ENCODE assay signal across 15 cellular contexts in genomic region chr1:22264464-22265330, GRCh38.
DNase-seq lines count a peak whose midpoint lies in the region; ATAC-seq and TF ChIP-seq lines count a peak whose summit lies in the region.
"Had no signal": no experiment of that assay in that cellular context is flagged by ENCODE, and none has a peak within 500 bp of the region (broad histone marks: within the 10 kb centered on the region; RNA-seq: fewer than 3 reads in every experiment).

No MANE protein-coding gene starts in this region.

- no peak for ATAC-seq in GM18520 (IDR thresholded peaks at IDR 0.05; ENCODE audit: unreplicated experiment)
- ATAC-seq in GM19397 (IDR thresholded peaks at IDR 0.05; ENCODE audit: unreplicated experiment): no peak
- no peak for ATAC-seq in GM18858 (IDR thresholded peaks at IDR 0.05; ENCODE audit: unreplicated experiment)
- ATAC-seq: Right ventricle myocardium inferior had no signal

- H3K4me1 ChIP-seq in trophoblast cell (ENCODE audit: control insufficient read depth in 1 of 2, insufficient read depth in 2 of 2, low read length in 2 of 2): peaks cover 58 to 66% of the 10 kb centered on the region in 2 experiments

- H3K9ac ChIP-seq in trophoblast cell (ENCODE audit: low read length): no peak overlapping the region
- H3K9ac ChIP-seq: KMS-11 had no signal

- H3K79me1 ChIP-seq in trophoblast cell (ENCODE audit: low read length): peaks cover 46% of the 10 kb centered on the region

- H3K23ac ChIP-seq in trophoblast cell (ENCODE audit: low read length): no peak overlapping the region

- H3K4me3 ChIP-seq in H7 (ENCODE audit: insufficient read depth, low read depth, low read length) (no peak overlapping the region), WERI-Rb-1 (ENCODE audit: low read depth, low read length) (no peak overlapping the region), trophoblast cell (ENCODE audit: low read depth, low read length) (no peak overlapping the region)
- H3K4me3 ChIP-seq: SK-N-MC had no signal

- peak; percentile 75 for DNase-seq in H7
- DNase-seq in WERI-Rb-1: peak; percentile 86
- DNase-seq in islet precursor cell: peak; percentile 85
- peak; percentile 45 to 58 for DNase-seq in trophoblast cell
- DNase-seq: DMS153, NCI-H1048, NCI-H1436 treated with DMSO at 0.1 percent for 48 hours, NCI-H2029 treated with DMSO at 0.1 percent for 48 hours, NCI-H748 treated with DMSO at 0.1 percent for 48 hours had no signal

- no peaks in the 10 kb centered on the region for H3K9me3 ChIP-seq in WERI-Rb-1 (ENCODE audit: severe bottlenecking)
- H3K9me3 ChIP-seq in trophoblast cell (ENCODE audit: insufficient read depth, low read depth, low read length): peaks cover 2% of the 10 kb centered on the region

- peaks cover 12% of the 10 kb centered on the region for H3K79me2 ChIP-seq in trophoblast cell (ENCODE audit: control insufficient read depth, insufficient read depth, low read length, poor library complexity)

- peak overlapping the region; percentile 40 for H4K12ac ChIP-seq in trophoblast cell (ENCODE audit: low read depth, low read length)

- H2BK12ac ChIP-seq in trophoblast cell (ENCODE audit: low read length): peak overlapping the region; percentile 95

- H3K14ac ChIP-seq in trophoblast cell (ENCODE audit: low read length): peak overlapping the region; percentile 88

- peak overlapping the region; percentile 60 for H3K4ac ChIP-seq in trophoblast cell (ENCODE audit: low read depth, low read length)

- H2AFZ ChIP-seq in trophoblast cell (ENCODE audit: insufficient read depth, low read length, poor library complexity): peak overlapping the region; percentile 47

- H3K27ac ChIP-seq in WERI-Rb-1: no peak overlapping the region
- H3K27ac ChIP-seq in trophoblast cell (ENCODE audit: low read depth, low read length): peak overlapping the region; percentile 91
- H3K27ac ChIP-seq: KMS-11, SK-N-MC had no signal

- H4K91ac ChIP-seq in trophoblast cell (ENCODE audit: low read depth, low read length): peak overlapping the region; percentile 96

- peak overlapping the region; percentile 80 for H4K8ac ChIP-seq in trophoblast cell (ENCODE audit: low read depth, low read length)

- H3K27me3 ChIP-seq in H7 (ENCODE audit: control insufficient read depth, insufficient read depth, low read length): no peaks in the 10 kb centered on the region
- peaks cover 12% of the 10 kb centered on the region for H3K27me3 ChIP-seq in WERI-Rb-1 (ENCODE audit: insufficient read depth, low read depth, severe bottlenecking)
- no peaks in the 10 kb centered on the region for H3K27me3 ChIP-seq in trophoblast cell (ENCODE audit: insufficient read depth, low read length)

- H2AK5ac ChIP-seq in trophoblast cell (ENCODE audit: low read length): peak overlapping the region; percentile 49

- H2BK120ac ChIP-seq in trophoblast cell (ENCODE audit: insufficient read depth, low read length, poor library complexity): peak overlapping the region; percentile 96

- H2BK5ac ChIP-seq in trophoblast cell (ENCODE audit: low read depth, low read length, poor library complexity): peak overlapping the region; percentile 95

- no CpG with 5 or more reads among the region's 15 CpGs for WGBS in trophoblast cell (ENCODE audit: extremely low coverage, insufficient coverage, insufficient read length)

- H3K18ac ChIP-seq in trophoblast cell (ENCODE audit: low read length): peak overlapping the region; percentile 52

- TF ChIP-seq CTCF in WERI-Rb-1 (IDR thresholded peaks at IDR 0.05; ENCODE audit: low read depth, low read length): no peak

- H3K36me3 ChIP-seq in H7 (replicated peaks; ENCODE audit: control insufficient read depth, insufficient read depth, low read length) (no peaks in the 10 kb centered on the region), WERI-Rb-1 (no peaks in the 10 kb centered on the region), trophoblast cell (ENCODE audit: control insufficient read depth in 1 of 2, insufficient read depth in 2 of 2, low read length in 2 of 2) (no peaks in the 10 kb centered on the region)

- H3K4me2 ChIP-seq in trophoblast cell (ENCODE audit: low read length): peak overlapping the region; percentile 51
- H3K4me2 ChIP-seq: KMS-11 had no signal
